In genomic region chr15:89912145-89912673, GRCh38 we compare ENCODE assay signal across 7 cellular contexts. TPM values are rescaled to one million over a fixed set of nuclear protein-coding genes. Genes with fewer than 3 reads are reported as not detected.
DNase-seq lines count a peak whose midpoint lies in the region; ATAC-seq and TF ChIP-seq lines count a peak whose summit lies in the region.

No MANE protein-coding gene starts in this region.

- DNase-seq in HuH-7.5 (ENCODE audit: low spot score) (peak; percentile 77), chondrocyte (ENCODE audit: low spot score) (no peak), left lobe of liver (ENCODE audit: low spot score) (peak; percentile 57), COR-L47 (lab: John Stamatoyannopoulos, UW) (no peak), NCI-H524 treated with DMSO at 0.1 percent for 48 hours (lab: John Stamatoyannopoulos, UW) (no peak), T-helper 9 cell (no peak)

- H3K4me3 ChIP-seq in subcutaneous abdominal adipose tissue (ENCODE audit: low read depth in 1 of 5, low read length in 5 of 5): peak overlapping the region; percentile 61 to 80 (median 76)

- peaks cover 0 to 24% (median 20%) of the 10 kb centered on the region in 5 donors for H3K4me1 ChIP-seq in subcutaneous abdominal adipose tissue (ENCODE audit: control insufficient read depth in 5 of 5, insufficient read depth in 5 of 5, low read length in 5 of 5)

- no peak overlapping the region for H3K27ac ChIP-seq in subcutaneous abdominal adipose tissue (ENCODE audit: low read depth, low read length)

- H3K27ac Mint-ChIP-seq in chondrocyte (ENCODE audit: unreplicated experiment): peak overlapping the region; percentile 74

- peaks cover 20% of the 10 kb centered on the region for H3K4me1 Mint-ChIP-seq in chondrocyte (ENCODE audit: low read depth)

- H3K9me3 Mint-ChIP-seq in chondrocyte (ENCODE audit: low read depth): no peaks in the 10 kb centered on the region

- H3K4me3 Mint-ChIP-seq in chondrocyte (ENCODE audit: unreplicated experiment): peak overlapping the region; percentile 90

- peak overlapping the region; percentile 13 to 88 (median 35) for H3K9ac ChIP-seq in subcutaneous abdominal adipose tissue (ENCODE audit: low read length in 5 of 5)

- H3K9me3 ChIP-seq in subcutaneous abdominal adipose tissue (ENCODE audit: control insufficient read depth in 5 of 5, low read length in 5 of 5): no peaks in the 10 kb centered on the region

- peak; percentile 90 for ATAC-seq in left lobe of liver

- no peaks in the 10 kb centered on the region for H3K27me3 Mint-ChIP-seq in chondrocyte (ENCODE audit: low read depth)

- peaks cover 4% of the 10 kb centered on the region for H3K36me3 Mint-ChIP-seq in chondrocyte (ENCODE audit: low read depth)

- H3K27me3 ChIP-seq in subcutaneous abdominal adipose tissue (ENCODE audit: control insufficient read depth in 5 of 5, insufficient read depth in 4 of 5, low read length in 5 of 5): no peaks in the 10 kb centered on the region

- no peak for TF ChIP-seq CTCF in chondrocyte (IDR thresholded peaks at IDR 0.05)

- H3K36me3 ChIP-seq in subcutaneous abdominal adipose tissue (ENCODE audit: control insufficient read depth in 5 of 5, insufficient read depth in 5 of 5, low read length in 5 of 5): peaks cover 0 to 28% (median 18%) of the 10 kb centered on the region in 5 donors

RNA-seq across cellular contexts. Expression of gene ARPIN, which starts 0.5 kb away (rescaled TPM):
- 17.0 to 24.2 TPM (median 18.2 TPM) in 3 replicates for total RNA-seq in chondrocyte
- total RNA-seq in left lobe of liver: 6.2 TPM

RNA-seq across cellular contexts. Expression of gene AP3S2, which starts 18.4 kb away (rescaled TPM):
- total RNA-seq in chondrocyte (19.6 to 26.2 TPM (median 24.4 TPM) in 3 replicates), left lobe of liver (26.4 TPM)

Comparison
In these comparisons a context has a peak if more than half of its experiments do, and no peak if none do; other contexts are left out.
1. DNase-seq: peak in HuH-7.5 (single experiment) and left lobe of liver (single experiment); none in chondrocyte (single experiment), COR-L47 (single experiment), NCI-H524 treated with DMSO at 0.1 percent for 48 hours (single experiment) and T-helper 9 cell (single experiment).